Comparison of ENCODE assay signal across 34 cellular contexts in genomic region chr5:12114075-12114474, GRCh38.
"Had no signal": no experiment of that assay in that cellular context is flagged by ENCODE, and none has a peak within 500 bp of the region (broad histone marks: within the 10 kb centered on the region; RNA-seq: fewer than 3 reads in every experiment).

No MANE protein-coding gene starts in this region.

- H3K4me2 ChIP-seq: KMS-11 had no signal

- H3K9me3 ChIP-seq: MG63 had no signal

- H3K27me3 ChIP-seq: MG63 had no signal

- H3K4me3 ChIP-seq: MG63 had no signal

- H3K9ac ChIP-seq: KMS-11 had no signal

- H3K27ac ChIP-seq: KMS-11 had no signal

- H3K36me3 ChIP-seq: MG63 had no signal

- DNase-seq: Karpas-422, Kasumi-1, MG63, MM.1S, MV-4-11, NCI-H1048, NCI-H1092, NCI-H1092 treated with DMSO at 0.1 percent for 48 hours, NCI-H1105, NCI-H1105 treated with DMSO at 0.1 percent for 48 hours, NCI-H1417, NCI-H1417 treated with DMSO at 0.1 percent for 48 hours, NCI-H1436, NCI-H1436 treated with DMSO at 0.1 percent for 48 hours, NCI-H146, NCI-H1694, NCI-H1694 treated with DMSO at 0.1 percent for 48 hours, NCI-H187, NCI-H187 treated with DMSO at 0.1 percent for 48 hours, NCI-H1930, NCI-H2029, NCI-H2029 treated with DMSO at 0.1 percent for 48 hours, NCI-H2081, NCI-H2081 treated with DMSO at 0.1 percent for 48 hours, NCI-H2107, NCI-H2171, NCI-H2171 treated with DMSO at 0.1 percent for 48 hours, NCI-H2227 treated with DMSO at 0.1 percent for 48 hours, NCI-H226, NCI-H345, NCI-H446, NCI-H446 treated with DMSO at 0.1 percent for 48 hours, NCI-H510A had no signal
